17 cellular contexts compared by ENCODE assay signal in genomic region chr10:121655254-121656142, GRCh38. TPM values are rescaled to one million over a fixed set of nuclear protein-coding genes. Genes with fewer than 3 reads are reported as not detected.
"Had no signal": no experiment of that assay in that cellular context is flagged by ENCODE, and none has a peak within 500 bp of the region (broad histone marks: within the 10 kb centered on the region; RNA-seq: fewer than 3 reads in every experiment).

No MANE protein-coding gene starts in this region.

- ATAC-seq: activated T-helper 17 cell treated with anti-CD3 and anti-CD28 coated beads, Interleukin-2, amount 50 U/mL, for 72 hours; naive thymus-derived CD4-positive, alpha-beta T cell; right cardiac atrium; stimulated activated naive B cell treated with anti-CD40 and anti-IgM and Interleukin-4, amounts not matched to agents 10 μg/mL and 1 μg/mL and 100 μg/mL, for 72 hours had no signal

- H3K9me3 Mint-ChIP-seq: activated naive CD4-positive, alpha-beta T cell treated with anti-CD3 and anti-CD28 coated beads for 36 hours had no signal

- H3K27ac ChIP-seq: hepatocyte, tibial artery, uterus had no signal

- H3K27me3 ChIP-seq: hepatocyte, tibial artery, uterus had no signal

- H3K36me3 ChIP-seq: tibial artery, uterus had no signal

- DNase-seq: activated CD4-positive, alpha-beta T cell treated with anti-CD3 and anti-CD28 coated beads for 1 hour; activated CD4-positive, alpha-beta T cell treated with anti-CD3 and anti-CD28 coated beads, Interleukin-2, amount 50 U/mL, for 4 hours; activated naive CD4-positive, alpha-beta T cell treated with anti-CD3 and anti-CD28 coated beads for 36 hours; kidney; naive thymus-derived CD4-positive, alpha-beta T cell; right cardiac atrium; stimulated activated CD4-positive, alpha-beta T cell treated with anti-CD3 and anti-CD28 coated beads, Interleukin-15, amount 100 ng/mL, for 24 hours; stimulated activated CD4-positive, alpha-beta T cell treated with anti-CD3 and anti-CD28 coated beads, Interleukin-4, amount 100 ng/mL, for 1 hour; stimulated activated naive B cell treated with anti-CD40 and anti-IgM and Interleukin-4, amounts not matched to agents 10 μg/mL and 1 μg/mL and 100 μg/mL, for 72 hours; tibial artery; uterus had no signal

- H3K4me3 ChIP-seq: hepatocyte, skin epidermis, tibial artery, uterus had no signal

- H3K4me1 ChIP-seq: tibial artery, uterus had no signal

- H3K27me3 Mint-ChIP-seq: stimulated activated naive B cell treated with anti-CD40 and anti-IgM and Interleukin-4, amounts not matched to agents 10 μg/mL and 1 μg/mL and 100 μg/mL, for 72 hours had no signal

- H3K4me1 Mint-ChIP-seq: activated T-helper 17 cell treated with anti-CD3 and anti-CD28 coated beads, Interleukin-2, amount 50 U/mL, for 72 hours; naive thymus-derived CD4-positive, alpha-beta T cell; stimulated activated naive B cell treated with anti-CD40 and anti-IgM and Interleukin-4, amounts not matched to agents 10 μg/mL and 1 μg/mL and 100 μg/mL, for 72 hours had no signal

- H3K9me3 ChIP-seq: tibial artery, uterus had no signal

- H3K27ac Mint-ChIP-seq: activated naive CD4-positive, alpha-beta T cell treated with anti-CD3 and anti-CD28 coated beads for 36 hours; activated T-helper 17 cell treated with anti-CD3 and anti-CD28 coated beads, Interleukin-2, amount 50 U/mL, for 72 hours; naive thymus-derived CD4-positive, alpha-beta T cell; stimulated activated naive B cell treated with anti-CD40 and anti-IgM and Interleukin-4, amounts not matched to agents 10 μg/mL and 1 μg/mL and 100 μg/mL, for 72 hours had no signal

- H3K4me3 Mint-ChIP-seq: activated naive CD4-positive, alpha-beta T cell treated with anti-CD3 and anti-CD28 coated beads for 36 hours; activated T-helper 17 cell treated with anti-CD3 and anti-CD28 coated beads, Interleukin-2, amount 50 U/mL, for 72 hours; naive thymus-derived CD4-positive, alpha-beta T cell; stimulated activated naive B cell treated with anti-CD40 and anti-IgM and Interleukin-4, amounts not matched to agents 10 μg/mL and 1 μg/mL and 100 μg/mL, for 72 hours had no signal

- H3K36me3 Mint-ChIP-seq: naive thymus-derived CD4-positive, alpha-beta T cell; stimulated activated naive B cell treated with anti-CD40 and anti-IgM and Interleukin-4, amounts not matched to agents 10 μg/mL and 1 μg/mL and 100 μg/mL, for 72 hours had no signal

RNA-seq across cellular contexts. Expression of gene FGFR2, which starts 57.3 kb away (rescaled TPM):
- total RNA-seq: activated naive CD4-positive, alpha-beta T cell treated with anti-CD3 and anti-CD28 coated beads for 36 hours; activated T-helper 17 cell treated with anti-CD3 and anti-CD28 coated beads, Interleukin-2, amount 50 U/mL, for 72 hours; lung microvascular endothelial cell; mononuclear cell; T-helper 1 cell treated with Interleukin-12 subunit alpha and Interleukin-12 subunit beta and Interleukin-4 antibody, amounts not matched to agents 30 ng/mL and 1 ng/mL, for 36 hours had no signal
